9 cellular contexts compared by ENCODE assay signal in the genomic region with DNA sequence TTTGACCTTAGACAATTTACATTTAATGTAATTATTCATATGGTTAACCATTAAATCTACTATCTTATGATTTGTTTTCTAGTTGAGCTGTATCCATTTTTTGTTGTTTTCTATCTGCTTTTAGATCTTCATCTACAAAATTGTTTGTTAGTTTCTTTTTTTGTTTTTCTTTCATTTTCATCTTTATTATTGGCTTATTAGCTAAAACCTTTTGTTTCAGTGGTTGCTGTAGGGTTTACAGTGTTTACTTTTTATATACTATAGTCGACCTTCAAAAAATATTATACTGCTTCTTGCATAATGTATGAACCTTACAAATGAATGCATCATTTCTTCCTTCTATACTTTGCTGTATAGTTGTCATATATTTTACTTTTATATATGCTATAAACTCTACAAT.
"Had no signal": no experiment of that assay in that cellular context is flagged by ENCODE, and none has a peak within 500 bp of the region (broad histone marks: within the 10 kb centered on the region; RNA-seq: fewer than 3 reads in every experiment).

No MANE protein-coding gene starts in this region.

- DNase-seq: GM23248, GOT3, H7, HFFc6, KBM-7 had no signal

- H3K36me3 ChIP-seq: HAP-1 had no signal

- H3K9me3 ChIP-seq: HAP-1 had no signal

- H3K27ac ChIP-seq: GM23248, HL-60 had no signal

- H3K4me3 ChIP-seq: GM23248, HAP-1 had no signal

- H3K9ac ChIP-seq: GM23248 had no signal

- H2AFZ ChIP-seq: GM23248 had no signal

- H3K4me1 ChIP-seq: HAP-1 had no signal

- FAIRE-seq: HepG2 had no signal

- ATAC-seq: HCT116, HepG2 had no signal
